32 cellular contexts compared by ENCODE assay signal in genomic region chr3:102450976-102451375, GRCh38. TPM values are rescaled to one million over a fixed set of nuclear protein-coding genes. Genes with fewer than 3 reads are reported as not detected.
"Had no signal": no experiment of that assay in that cellular context is flagged by ENCODE, and none has a peak within 500 bp of the region (broad histone marks: within the 10 kb centered on the region; RNA-seq: fewer than 3 reads in every experiment).

No MANE protein-coding gene starts in this region.

- H3K4me1 Mint-ChIP-seq: immature natural killer cell; naive thymus-derived CD4-positive, alpha-beta T cell; stimulated activated effector memory CD8-positive, alpha-beta T cell treated with anti-CD3 and anti-CD28 coated beads, Interleukin-12 subunit alpha, Interleukin-12 subunit beta, amount 100 ng/mL, for 72 hours had no signal

- FAIRE-seq: islet of Langerhans, urothelium cell line had no signal

- DNase-seq: hypothalamus; immature natural killer cell; left ventricle myocardium inferior; midbrain; mucosa of descending colon; naive thymus-derived CD4-positive, alpha-beta T cell; nucleus accumbens; pancreas; posterior cingulate gyrus; retina; right cardiac atrium; spleen; stimulated activated CD4-positive, alpha-beta T cell treated with anti-CD3 and anti-CD28 coated beads, Interleukin-4, amount 100 ng/mL, for 24 hours; stimulated activated naive CD4-positive, alpha-beta T cell; tibial artery; trophoblast cell; upper lobe of right lung had no signal

- H3K9me3 Mint-ChIP-seq: naive thymus-derived CD4-positive, alpha-beta T cell; natural killer cell treated with Interleukin-12 subunit alpha and Interleukin-12 subunit beta and Interleukin-15 and Interleukin-18, amount 100 ng/mL, for 72 hours; stimulated activated effector memory CD8-positive, alpha-beta T cell treated with anti-CD3 and anti-CD28 coated beads, Interleukin-12 subunit alpha, Interleukin-12 subunit beta, amount 100 ng/mL, for 72 hours; stimulated activated naive CD8-positive, alpha-beta T cell treated with anti-CD3 and anti-CD28 coated beads, Interleukin-15, Interleukin-2, amounts not matched to agents 100 ng/mL and 50 ng/mL, for 24 hours had no signal

- H3K27ac Mint-ChIP-seq: immature natural killer cell; naive thymus-derived CD4-positive, alpha-beta T cell; natural killer cell treated with Interleukin-12 subunit alpha and Interleukin-12 subunit beta and Interleukin-15 and Interleukin-18, amount 100 ng/mL, for 72 hours; stimulated activated effector memory CD8-positive, alpha-beta T cell treated with anti-CD3 and anti-CD28 coated beads, Interleukin-12 subunit alpha, Interleukin-12 subunit beta, amount 100 ng/mL, for 72 hours; stimulated activated naive CD8-positive, alpha-beta T cell treated with anti-CD3 and anti-CD28 coated beads, Interleukin-15, Interleukin-2, amounts not matched to agents 100 ng/mL and 50 ng/mL, for 24 hours had no signal

- H3K27me3 Mint-ChIP-seq: natural killer cell treated with Interleukin-12 subunit alpha and Interleukin-12 subunit beta and Interleukin-15 and Interleukin-18, amount 100 ng/mL, for 72 hours had no signal

- H3K27me3 ChIP-seq: pancreas, spleen, suprapubic skin, tibial artery, upper lobe of right lung had no signal

- H3K36me3 Mint-ChIP-seq: immature natural killer cell; naive thymus-derived CD4-positive, alpha-beta T cell; natural killer cell treated with Interleukin-12 subunit alpha and Interleukin-12 subunit beta and Interleukin-15 and Interleukin-18, amount 100 ng/mL, for 72 hours; stimulated activated effector memory CD8-positive, alpha-beta T cell treated with anti-CD3 and anti-CD28 coated beads, Interleukin-12 subunit alpha, Interleukin-12 subunit beta, amount 100 ng/mL, for 72 hours had no signal

- H3K9me3 ChIP-seq: left ventricle myocardium inferior, mucosa of descending colon, pancreas, prostate gland, spleen, suprapubic skin, thoracic aorta, tibial artery, upper lobe of right lung had no signal

- H3K4me3 Mint-ChIP-seq: immature natural killer cell; naive thymus-derived CD4-positive, alpha-beta T cell; natural killer cell treated with Interleukin-12 subunit alpha and Interleukin-12 subunit beta and Interleukin-15 and Interleukin-18, amount 100 ng/mL, for 72 hours; stimulated activated effector memory CD8-positive, alpha-beta T cell treated with anti-CD3 and anti-CD28 coated beads, Interleukin-12 subunit alpha, Interleukin-12 subunit beta, amount 100 ng/mL, for 72 hours; stimulated activated naive CD8-positive, alpha-beta T cell treated with anti-CD3 and anti-CD28 coated beads, Interleukin-15, Interleukin-2, amounts not matched to agents 100 ng/mL and 50 ng/mL, for 24 hours had no signal

- H3K27ac ChIP-seq: left ventricle myocardium inferior, pancreas, prostate gland, skin epidermis, spleen, suprapubic skin, thoracic aorta, tibial artery, upper lobe of right lung had no signal

- H3K36me3 ChIP-seq: left ventricle myocardium inferior, pancreas, prostate gland, spleen, suprapubic skin, thoracic aorta, tibial artery, upper lobe of right lung had no signal

- H3K4me1 ChIP-seq: left ventricle myocardium inferior, pancreas, prostate gland, spleen, suprapubic skin, tibial artery, upper lobe of right lung had no signal

- H3K4me3 ChIP-seq: left ventricle myocardium inferior, lung, mucosa of descending colon, pancreas, prostate gland, skin epidermis, spleen, suprapubic skin, thoracic aorta, tibial artery, upper lobe of right lung had no signal

- ATAC-seq: mucosa of descending colon; naive thymus-derived CD4-positive, alpha-beta T cell; natural killer cell treated with Interleukin-12 subunit alpha and Interleukin-12 subunit beta and Interleukin-15 and Interleukin-18, amount 100 ng/mL, for 72 hours; pancreas; right cardiac atrium; sciatic nerve; stimulated activated effector memory CD8-positive, alpha-beta T cell treated with anti-CD3 and anti-CD28 coated beads, Interleukin-12 subunit alpha, Interleukin-12 subunit beta, amount 100 ng/mL, for 72 hours; upper lobe of right lung had no signal

RNA-seq across cellular contexts. Expression of gene ZPLD1, which starts 16.2 kb away (rescaled TPM):
- total RNA-seq: left ventricle myocardium inferior; lung; mesenteric fat pad; naive thymus-derived CD4-positive, alpha-beta T cell; natural killer cell treated with Interleukin-12 subunit alpha and Interleukin-12 subunit beta and Interleukin-15 and Interleukin-18, amount 100 ng/mL, for 72 hours; osteoblast; sciatic nerve; spleen; subcutaneous adipose tissue; thoracic aorta; upper lobe of right lung had no signal
- polyA plus RNA-seq: immature natural killer cell; naive thymus-derived CD4-positive, alpha-beta T cell; neural cell; right cardiac atrium had no signal
